30 cellular contexts compared by ENCODE assay signal in genomic region chr7:2700141-2700850, GRCh38. TPM values are rescaled to one million over a fixed set of nuclear protein-coding genes. Genes with fewer than 3 reads are reported as not detected.
DNase-seq lines count a peak whose midpoint lies in the region; ATAC-seq and TF ChIP-seq lines count a peak whose summit lies in the region.
"Had no signal": no experiment of that assay in that cellular context is flagged by ENCODE, and none has a peak within 500 bp of the region (broad histone marks: within the 10 kb centered on the region; RNA-seq: fewer than 3 reads in every experiment).

No MANE protein-coding gene starts in this region.

- H3K4me1 ChIP-seq in aorta (ENCODE audit: control insufficient read depth in 1 of 2, insufficient read depth in 2 of 2, low read length in 2 of 2) (no peaks in the 10 kb centered on the region), SK-N-SH (ENCODE audit: control insufficient read depth in 1 of 2, insufficient read depth in 2 of 2, low read depth in 1 of 2, low read length in 1 of 2) (peaks cover 0 to 2% of the 10 kb centered on the region in 2 experiments; a peak in 1 of 4 replicates)
- H3K4me1 ChIP-seq: suprapubic skin had no signal

- ATAC-seq in stimulated activated naive CD8-positive, alpha-beta T cell treated with anti-CD3 and anti-CD28 coated beads, Interleukin-15, amount 100 ng/mL, for 72 hours: no peak
- ATAC-seq in stimulated activated naive CD8-positive, alpha-beta T cell treated with anti-CD3 and anti-CD28 coated beads, Interleukin-15, Interleukin-2, amounts not matched to agents 100 U/mL and 50 U/mL, for 24 hours: no peak
- ATAC-seq in effector memory CD8-positive, alpha-beta T cell (replicated peaks): no peak
- ATAC-seq in aorta (ENCODE audit: low FRiP score): peak; percentile 12
- no peak for ATAC-seq in HG02759 (IDR thresholded peaks at IDR 0.05; ENCODE audit: unreplicated experiment)
- ATAC-seq: activated naive CD4-positive, alpha-beta T cell treated with anti-CD3 and anti-CD28 coated beads, Interleukin-2, amount 50 U/mL, for 72 hours; activated T-helper 17 cell treated with anti-CD3 and anti-CD28 coated beads, Interleukin-2, amount 50 U/mL, for 72 hours; left lobe of liver; PC-3 had no signal

- H3K36me3 Mint-ChIP-seq in T-helper 2 cell treated with Interferon-gamma antibody and Interleukin-4, amounts not matched to agents 5 μg/mL and 100 μg/mL, for 36 hours (ENCODE audit: low read depth): no peaks in the 10 kb centered on the region
- peaks cover 7% of the 10 kb centered on the region for H3K36me3 Mint-ChIP-seq in effector memory CD8-positive, alpha-beta T cell (ENCODE audit: insufficient read depth)
- H3K36me3 Mint-ChIP-seq: activated naive CD4-positive, alpha-beta T cell treated with anti-CD3 and anti-CD28 coated beads, Interleukin-2, amount 50 U/mL, for 72 hours; CD4-positive, alpha-beta memory T cell had no signal

- CTCF ChIA-PET in SK-N-SH (lab: Yijun Ruan, JAX): interaction anchor here (0.7 to 2.8 kb wide), 8 partner anchors 11 to 248 kb away, joined by 3 to 13 read pairs (median 4); no protein-coding TSS in a partner anchor

- H3K9me2 ChIP-seq in SK-N-SH: no peaks in the 10 kb centered on the region

- H3K27me3 Mint-ChIP-seq in T-helper 2 cell treated with Interferon-gamma antibody and Interleukin-4, amounts not matched to agents 5 μg/mL and 100 μg/mL, for 36 hours (ENCODE audit: low read depth): peaks cover 5% of the 10 kb centered on the region
- H3K27me3 Mint-ChIP-seq in stimulated activated naive CD8-positive, alpha-beta T cell treated with anti-CD3 and anti-CD28 coated beads, Interleukin-15, amount 100 ng/mL, for 72 hours: peaks cover 77% of the 10 kb centered on the region
- H3K27me3 Mint-ChIP-seq in effector memory CD8-positive, alpha-beta T cell: peaks cover 0 to 7% of the 10 kb centered on the region in 2 donors
- H3K27me3 Mint-ChIP-seq: activated T-helper 17 cell treated with anti-CD3 and anti-CD28 coated beads, Interleukin-2, amount 50 U/mL, for 72 hours; CD4-positive, alpha-beta memory T cell had no signal

- no peak for DNase-seq in T-helper 2 cell treated with Interferon-gamma antibody and Interleukin-4, amounts not matched to agents 5 μg/mL and 100 μg/mL, for 36 hours (ENCODE audit: low spot score)
- DNase-seq in T-helper 2 cell (no peak), aorta (no peak), SK-N-SH (no peak)
- no peak for DNase-seq in stimulated activated naive CD8-positive, alpha-beta T cell treated with anti-CD3 and anti-CD28 coated beads, Interleukin-15, amount 100 ng/mL, for 72 hours
- no peak for DNase-seq in stimulated activated naive CD8-positive, alpha-beta T cell treated with anti-CD3 and anti-CD28 coated beads, Interleukin-15, Interleukin-2, amounts not matched to agents 100 U/mL and 50 U/mL, for 24 hours
- no peak for DNase-seq in effector memory CD8-positive, alpha-beta T cell
- DNase-seq: activated CD4-positive, alpha-beta T cell treated with anti-CD3 and anti-CD28 coated beads, Interleukin-2, amount 50 U/mL, for 1 hour; glutamatergic neuron; KG1; NCI-H1417; NCI-H2081; NCI-H524 treated with DMSO at 0.1 percent for 48 hours; ovary; PC-3; stimulated activated CD4-positive, alpha-beta T cell treated with anti-CD3 and anti-CD28 coated beads, Interleukin-15, amount 100 ng/mL, for 24 hours; stimulated activated CD4-positive, alpha-beta T cell treated with anti-CD3 and anti-CD28 coated beads, Interleukin-4, amount 100 ng/mL, for 4 hours; T-helper 9 cell had no signal

- no peaks in the 10 kb centered on the region for H3F3A ChIP-seq in SK-N-SH (replicated peaks; ENCODE audit: insufficient read depth)

- POLR2A ChIA-PET in SK-N-SH (lab: Yijun Ruan, JAX): no interaction called here

- no peak for TF ChIP-seq EP300 in SK-N-SH (IDR thresholded peaks at IDR 0.05; ENCODE audit: borderline replicate concordance in 1 of 2, low read depth in 1 of 2, low read length in 1 of 2)

- H3K4me3 ChIP-seq in aorta (ENCODE audit: low read length in 2 of 2): no peak overlapping the region
- no peak overlapping the region for H3K4me3 ChIP-seq in SK-N-SH (ENCODE audit: low read depth in 2 of 2, low read length in 1 of 2)
- H3K4me3 ChIP-seq: cardiac muscle cell, ovary, suprapubic skin had no signal

- H3K9ac ChIP-seq in SK-N-SH: no peak overlapping the region

- H3K27ac Mint-ChIP-seq in T-helper 2 cell treated with Interferon-gamma antibody and Interleukin-4, amounts not matched to agents 5 μg/mL and 100 μg/mL, for 36 hours: peak overlapping the region; percentile 68
- H3K27ac Mint-ChIP-seq in stimulated activated naive CD8-positive, alpha-beta T cell treated with anti-CD3 and anti-CD28 coated beads, Interleukin-15, amount 100 ng/mL, for 72 hours: no peak overlapping the region
- H3K27ac Mint-ChIP-seq in effector memory CD8-positive, alpha-beta T cell: peak overlapping the region; percentile 91 to 92
- H3K27ac Mint-ChIP-seq: endodermal cell had no signal

- H3K27me3 ChIP-seq in aorta (ENCODE audit: control insufficient read depth in 1 of 2, insufficient read depth in 2 of 2, low read length in 1 of 2): no peaks in the 10 kb centered on the region
- peaks cover 6% of the 10 kb centered on the region; the same call in 1 of the 2 replicates for H3K27me3 ChIP-seq in SK-N-SH (ENCODE audit: insufficient read depth)
- H3K27me3 ChIP-seq: cardiac muscle cell, ovary had no signal

- H3K36me3 ChIP-seq in aorta (ENCODE audit: control insufficient read depth in 1 of 2, insufficient read depth in 2 of 2, low read length in 1 of 2) (no peaks in the 10 kb centered on the region), SK-N-SH (replicated peaks in 1 of 2; ENCODE audit: control insufficient read depth in 1 of 2, insufficient read depth in 2 of 2, low read length in 1 of 2) (no peaks in the 10 kb centered on the region)
- H3K36me3 ChIP-seq: cardiac muscle cell, ovary, suprapubic skin had no signal

- no peak for TF ChIP-seq RAD21 in SK-N-SH (IDR thresholded peaks at IDR 0.05; ENCODE audit: low read length)

- peak overlapping the region; percentile 46 for H3K4me3 Mint-ChIP-seq in T-helper 2 cell treated with Interferon-gamma antibody and Interleukin-4, amounts not matched to agents 5 μg/mL and 100 μg/mL, for 36 hours
- peak overlapping the region; percentile 0 to 23 for H3K4me3 Mint-ChIP-seq in stimulated activated naive CD8-positive, alpha-beta T cell treated with anti-CD3 and anti-CD28 coated beads, Interleukin-15, amount 100 ng/mL, for 72 hours
- H3K4me3 Mint-ChIP-seq in effector memory CD8-positive, alpha-beta T cell: peak overlapping the region; percentile 55 to 83
- H3K4me3 Mint-ChIP-seq: endodermal cell had no signal

- H3K9me3 ChIP-seq in aorta (ENCODE audit: control insufficient read depth, low read length) (no peaks in the 10 kb centered on the region), SK-N-SH (no peaks in the 10 kb centered on the region)
- H3K9me3 ChIP-seq: ovary, suprapubic skin had no signal

- 94 to 95% methylated on average over 40 of the region's 40 CpGs for WGBS in aorta, 2 donors
- 79% methylated on average over 36 of the region's 40 CpGs for WGBS in SK-N-SH (ENCODE audit: low lambda C conversion rate)

- H2AFZ ChIP-seq in SK-N-SH (ENCODE audit: low read depth): no peak overlapping the region

- intact Hi-C loops in aorta (cut with DNase I): no loop called here

- H3K9me3 Mint-ChIP-seq in T-helper 2 cell treated with Interferon-gamma antibody and Interleukin-4, amounts not matched to agents 5 μg/mL and 100 μg/mL, for 36 hours: no peaks in the 10 kb centered on the region
- no peaks in the 10 kb centered on the region for H3K9me3 Mint-ChIP-seq in stimulated activated naive CD8-positive, alpha-beta T cell treated with anti-CD3 and anti-CD28 coated beads, Interleukin-15, amount 100 ng/mL, for 72 hours
- no peaks in the 10 kb centered on the region for H3K9me3 Mint-ChIP-seq in effector memory CD8-positive, alpha-beta T cell
- H3K9me3 Mint-ChIP-seq: activated naive CD4-positive, alpha-beta T cell treated with anti-CD3 and anti-CD28 coated beads, Interleukin-2, amount 50 U/mL, for 72 hours; activated T-helper 17 cell treated with anti-CD3 and anti-CD28 coated beads, Interleukin-2, amount 50 U/mL, for 72 hours; CD4-positive, alpha-beta memory T cell; endodermal cell had no signal

- TF ChIP-seq CTCF in SK-N-SH (IDR thresholded peaks at IDR 0.05): no peak

- no peaks in the 10 kb centered on the region for H4K20me1 ChIP-seq in SK-N-SH (ENCODE audit: insufficient read depth)

- no peak overlapping the region for H3K27ac ChIP-seq in aorta (ENCODE audit: low read depth in 1 of 2, low read length in 2 of 2)
- no peak overlapping the region for H3K27ac ChIP-seq in SK-N-SH (ENCODE audit: low read depth in 2 of 2, low read length in 1 of 2)
- H3K27ac ChIP-seq: 22Rv1, cardiac muscle cell, HL-60, ovary, suprapubic skin, VCaP had no signal

- no peak overlapping the region for H3K4me2 ChIP-seq in SK-N-SH

- no peaks in the 10 kb centered on the region for H3K79me2 ChIP-seq in SK-N-SH (ENCODE audit: insufficient read depth)

- peaks cover 24% of the 10 kb centered on the region for H3K4me1 Mint-ChIP-seq in T-helper 2 cell treated with Interferon-gamma antibody and Interleukin-4, amounts not matched to agents 5 μg/mL and 100 μg/mL, for 36 hours (ENCODE audit: low read depth)
- peaks cover 30% of the 10 kb centered on the region for H3K4me1 Mint-ChIP-seq in stimulated activated naive CD8-positive, alpha-beta T cell treated with anti-CD3 and anti-CD28 coated beads, Interleukin-15, amount 100 ng/mL, for 72 hours
- peaks cover 25 to 28% of the 10 kb centered on the region in 2 donors for H3K4me1 Mint-ChIP-seq in effector memory CD8-positive, alpha-beta T cell (ENCODE audit: low read depth in 2 of 2)
- H3K4me1 Mint-ChIP-seq: endodermal cell had no signal

TF ChIP-seq in SK-N-SH, 30 proteins besides CTCF, POLR2A, EP300 and RAD21 (continues in another document):
- TF ChIP-seq CHD2 (IDR thresholded peaks at IDR 0.05; ENCODE audit: low read length, partially characterized antibody): no peak
- TF ChIP-seq JUND (IDR thresholded peaks at IDR 0.05): no peak
- TF ChIP-seq YY1 (IDR thresholded peaks at IDR 0.05; ENCODE audit: low read depth): no peak
- no peak for TF ChIP-seq TEAD4 (IDR thresholded peaks at IDR 0.05; ENCODE audit: borderline replicate concordance, insufficient read depth)

RNA-seq across cellular contexts. Expression of gene AMZ1, which starts 12.3 kb away (rescaled TPM):
- 1 to 10 TPM; 1.1 to 2.0 TPM for total RNA-seq in aorta
- under 1 TPM in 1 of 2 donors, not detected in 1; 0.13 TPM for polyA plus RNA-seq in aorta
- 0.15 and 0.19 TPM in 2 replicates for polyA plus RNA-seq in SK-N-SH (2012; rRNA removed)
- 0.04 and 0.12 TPM in 2 replicates for polyA plus RNA-seq in SK-N-SH (2012; cell fraction: cytosol; rRNA removed)
- polyA plus RNA-seq in SK-N-SH (2012; cell fraction: nucleus; rRNA removed): 0.29 and 0.69 TPM in 2 replicates
- total RNA-seq: PC-3 had no signal
- polyA plus RNA-seq: neural cell had no signal

Comparison
In these comparisons a context has a peak if more than half of its experiments do, and no peak if none do; other contexts are left out.
1. H3K27ac Mint-ChIP-seq: peak in T-helper 2 cell treated with Interferon-gamma antibody and Interleukin-4, amounts not matched to agents 5 μg/mL and 100 μg/mL, for 36 hours (single experiment) and effector memory CD8-positive, alpha-beta T cell (2 of 2); none in stimulated activated naive CD8-positive, alpha-beta T cell treated with anti-CD3 and anti-CD28 coated beads, Interleukin-15, amount 100 ng/mL, for 72 hours (0 of 2).
2. H3K4me3 Mint-ChIP-seq: peak in every context shown above with its lines; median percentile 69 in effector memory CD8-positive, alpha-beta T cell; 46 in T-helper 2 cell treated with Interferon-gamma antibody and Interleukin-4, amounts not matched to agents 5 μg/mL and 100 μg/mL, for 36 hours; 12 in stimulated activated naive CD8-positive, alpha-beta T cell treated with anti-CD3 and anti-CD28 coated beads, Interleukin-15, amount 100 ng/mL, for 72 hours.